In genomic region chr3:187150599-187150998, GRCh38 we compare ENCODE assay signal across 8 cellular contexts. TPM values are rescaled to one million over a fixed set of nuclear protein-coding genes. Genes with fewer than 3 reads are reported as not detected.
A peak's percentile ranks its signal among the peaks of the same experiment; 100 is the strongest.
DNase-seq lines count a peak whose midpoint lies in the region; ATAC-seq, FAIRE-seq and TF ChIP-seq lines count a peak whose summit lies in the region.

No MANE protein-coding gene starts in this region.

- DNase-seq in CD14-positive monocyte (ENCODE audit: low spot score) (no peak), M059J (ENCODE audit: low read depth) (peak; percentile 13), HepG2 (ENCODE audit: low spot score) (peak; percentile 34), thyroid gland (peak; percentile 29 to 36), epidermal melanocyte (ENCODE audit: insufficient read length, low spot score) (no peak), NCI-H2196 treated with DMSO at 0.1 percent for 48 hours (lab: John Stamatoyannopoulos, UW; ENCODE audit: unreplicated experiment) (no peak), NCI-H1694 (lab: John Stamatoyannopoulos, UW) (no peak)
- DNase-seq in activated CD8-positive, alpha-beta memory T cell treated with anti-CD3 and anti-CD28 coated beads, Interleukin-2, amount 10 ng/mL, durations not matched to agents 7 days and 5 days: peak; percentile 75

- H3K79me2 ChIP-seq in HepG2 (ENCODE audit: insufficient read depth, low read length): no peaks in the 10 kb centered on the region

- TF ChIP-seq EP300 in HepG2 (IDR thresholded peaks at IDR 0.05; ENCODE audit: low read depth in 2 of 2, low read length in 2 of 2) (no peak), HepG2 (CRISPR knock-in tag; IDR thresholded peaks at IDR 0.05; ENCODE audit: borderline replicate concordance) (no peak)

- H3K27me3 Mint-ChIP-seq in CD14-positive monocyte (ENCODE audit: low read depth in 3 of 3): peaks cover 2 to 7% (median 2%) of the 10 kb centered on the region in 3 donors
- H3K27me3 Mint-ChIP-seq in activated CD8-positive, alpha-beta memory T cell treated with anti-CD3 and anti-CD28 coated beads, Interleukin-2, amount 10 ng/mL, durations not matched to agents 7 days and 5 days: peaks cover 44% of the 10 kb centered on the region

- 0% methylated on average over 2 of the region's 2 CpGs for WGBS in HepG2 (ENCODE audit: low lambda C conversion rate)
- WGBS in thyroid gland, 2 donors: 83 to 85% methylated on average over 2 of the region's 2 CpGs

- H3K9me3 Mint-ChIP-seq in CD14-positive monocyte: peaks cover 4 to 16% (median 7%) of the 10 kb centered on the region in 7 donors
- H3K9me3 Mint-ChIP-seq in activated CD8-positive, alpha-beta memory T cell treated with anti-CD3 and anti-CD28 coated beads, Interleukin-2, amount 10 ng/mL, durations not matched to agents 7 days and 5 days (ENCODE audit: low read depth): peaks cover 4% of the 10 kb centered on the region

- no peaks in the 10 kb centered on the region for H3K36me3 Mint-ChIP-seq in CD14-positive monocyte
- peaks cover 6% of the 10 kb centered on the region for H3K36me3 Mint-ChIP-seq in activated CD8-positive, alpha-beta memory T cell treated with anti-CD3 and anti-CD28 coated beads, Interleukin-2, amount 10 ng/mL, durations not matched to agents 7 days and 5 days

- H2AFZ ChIP-seq in HepG2 (ENCODE audit: low read length): no peak overlapping the region

- H3K27me3 ChIP-seq in HepG2 (ENCODE audit: control insufficient read depth in 1 of 2, insufficient read depth in 2 of 2, low read length in 2 of 2): no peaks in the 10 kb centered on the region; a peak in 1 of 5 replicates
- no peaks in the 10 kb centered on the region for H3K27me3 ChIP-seq in thyroid gland

- TF ChIP-seq POLR2A in HepG2 (IDR thresholded peaks at IDR 0.05; ENCODE audit: insufficient read depth in 1 of 2, low read depth in 2 of 2, low read length in 2 of 2): no peak
- no peak for TF ChIP-seq POLR2A in thyroid gland (IDR thresholded peaks at IDR 0.05)

- no TSS peak for BruUV-seq in HepG2 (replicated peaks; lab: Mats Ljungman, UMichigan)

- no peak overlapping the region for H3K4me2 ChIP-seq in HepG2 (ENCODE audit: low read depth, low read length)

- peak overlapping the region in 1 of 7 donors; percentile 34 for H3K27ac Mint-ChIP-seq in CD14-positive monocyte
- H3K27ac Mint-ChIP-seq in activated CD8-positive, alpha-beta memory T cell treated with anti-CD3 and anti-CD28 coated beads, Interleukin-2, amount 10 ng/mL, durations not matched to agents 7 days and 5 days: no peak overlapping the region

- no peaks in the 10 kb centered on the region for H3K4me1 Mint-ChIP-seq in CD14-positive monocyte
- H3K4me1 Mint-ChIP-seq in activated CD8-positive, alpha-beta memory T cell treated with anti-CD3 and anti-CD28 coated beads, Interleukin-2, amount 10 ng/mL, durations not matched to agents 7 days and 5 days: no peaks in the 10 kb centered on the region

- H4K20me1 ChIP-seq in HepG2 (ENCODE audit: insufficient read depth, low read length): no peaks in the 10 kb centered on the region

- intact Hi-C loops in CD14-positive monocyte (cut with micrococcal nuclease): no loop called here
- intact Hi-C loops in HepG2 (cut with micrococcal nuclease; ENCODE audit: unreplicated experiment): loop anchor here (5.0 kb wide), 1 partner anchor 303 kb away; no protein-coding TSS in a partner anchor
- intact Hi-C loops in thyroid gland (cut with DNase I): no loop called here

- POLR2A ChIA-PET in HepG2 (lab: Yijun Ruan, JAX): interaction anchor here (1.6 kb wide), 1 partner anchor 323 kb away, joined by 3 read pairs; no protein-coding TSS in a partner anchor

- H3K4me3 ChIP-seq in HepG2 (replicated peaks in 1 of 3; ENCODE audit: insufficient read depth in 1 of 3, low read depth in 2 of 3, low read length in 3 of 3) (no peak overlapping the region), thyroid gland (replicated peaks in 1 of 3) (no peak overlapping the region)

- H3K27ac ChIP-seq in HepG2 (ENCODE audit: extremely low read length, insufficient read depth, low read length): no peak overlapping the region
- H3K27ac ChIP-seq in thyroid gland: no peak overlapping the region

- H3K36me3 ChIP-seq in HepG2 (replicated peaks in 1 of 2; ENCODE audit: control insufficient read depth in 1 of 2, insufficient read depth in 2 of 2, low read length in 2 of 2): no peaks in the 10 kb centered on the region
- no peaks in the 10 kb centered on the region for H3K36me3 ChIP-seq in thyroid gland

- TF ChIP-seq CTCF in CD14-positive monocyte (IDR thresholded peaks at IDR 0.05): peak; percentile 37
- TF ChIP-seq CTCF in HepG2 (CRISPR knock-in tag; IDR thresholded peaks at IDR 0.05): peak; percentile 68
- TF ChIP-seq CTCF in thyroid gland (IDR thresholded peaks at IDR 0.05): no peak

- no peaks in the 10 kb centered on the region for H3K4me1 ChIP-seq in HepG2 (ENCODE audit: insufficient read depth, low read length)
- no peaks in the 10 kb centered on the region for H3K4me1 ChIP-seq in thyroid gland

- in situ Hi-C loops in HepG2 (cut with HindIII; ENCODE audit: extremely low pct_ligation_motif_present, low pct_unique_long_range_greater_than_20kb): no loop called here

- CTCF ChIA-PET in activated CD8-positive, alpha-beta memory T cell treated with anti-CD3 and anti-CD28 coated beads, Interleukin-2, amount 10 ng/mL, durations not matched to agents 7 days and 5 days (lab: Charles Lee): interaction anchor here (0.6 to 6.1 kb wide), 20 partner anchors 9 to 323 kb away, joined by 3 to 78 read pairs (median 5); partner anchors contain the start of gene RPL39L
- CTCF ChIA-PET in HepG2 (lab: Yijun Ruan, JAX; ENCODE audit: low intra/inter-chr PET ratio, low total read pairs): no interaction called here

- no peak overlapping the region for H3K9ac ChIP-seq in HepG2 (ENCODE audit: insufficient read depth, low read depth, low read length)

- no peak for FAIRE-seq in HepG2 (lab: Jason Lieb, UNC)

- no peak for TF ChIP-seq RAD21 in HepG2 (CRISPR knock-in tag; IDR thresholded peaks at IDR 0.05)

- peak; percentile 63 for ATAC-seq in activated CD8-positive, alpha-beta memory T cell treated with anti-CD3 and anti-CD28 coated beads, Interleukin-2, amount 10 ng/mL, durations not matched to agents 7 days and 5 days
- peak; percentile 71 for ATAC-seq in HepG2

- H3K9me3 ChIP-seq in HepG2 (ENCODE audit: low read length) (peaks cover 3% of the 10 kb centered on the region; the same call in 1 of the 2 replicates), thyroid gland (no peaks in the 10 kb centered on the region)

- no peak overlapping the region for H3K4me3 Mint-ChIP-seq in CD14-positive monocyte
- no peak overlapping the region for H3K4me3 Mint-ChIP-seq in activated CD8-positive, alpha-beta memory T cell treated with anti-CD3 and anti-CD28 coated beads, Interleukin-2, amount 10 ng/mL, durations not matched to agents 7 days and 5 days

RNA-seq across cellular contexts. Expression of gene RPL39L, which starts 11.3 kb away (rescaled TPM):
- polyA plus RNA-seq in CD14-positive monocyte (1 to 10 TPM; 3.1 to 3.4 TPM), HepG2 (2011; rRNA removed) (not detected in 2 replicates)
- total RNA-seq in M059J (2014; rRNA removed; shearing (Covaris generic)): 41.1 and 44.1 TPM in 2 replicates
- total RNA-seq in activated CD8-positive, alpha-beta memory T cell treated with anti-CD3 and anti-CD28 coated beads, Interleukin-2, amount 10 ng/mL, durations not matched to agents 7 days and 5 days: 10 to 100 TPM; 17.8 to 25.0 TPM
- total RNA-seq in HepG2 (2016; rRNA removed; fragmentation: Illumina TruSeq; extraction: Trizol) (not detected in 2 replicates), thyroid gland (1 to 10 TPM; 6.0 to 8.6 (median 6.9) TPM)
- total RNA-seq in HepG2 (2016; cell fraction: cytosol; rRNA removed; fragmentation: Illumina TruSeq; extraction: Trizol; ENCODE audit: low read depth): not detected in 2 replicates
- not detected in 2 replicates for total RNA-seq in HepG2 (2016; cell fraction: insoluble cytoplasmic fraction; rRNA removed; fragmentation: Illumina TruSeq; extraction: Trizol)
- not detected in 2 replicates for total RNA-seq in HepG2 (2016; cell fraction: membrane; rRNA removed; fragmentation: Illumina TruSeq; extraction: Trizol)
- not detected in 2 replicates for total RNA-seq in HepG2 (2016; cell fraction: nucleus; rRNA removed; fragmentation: Illumina TruSeq; extraction: Trizol)
- not detected in 2 replicates for polyA plus RNA-seq in HepG2 (2011; cell fraction: cytosol; rRNA removed)
- polyA plus RNA-seq in HepG2 (2011; cell fraction: nucleus; rRNA removed): not detected in 2 replicates
- not detected in 2 replicates for polyA plus RNA-seq in HepG2 (2012)
- polyA plus RNA-seq in HepG2 (2016; cell fraction: cytosol; fragmentation: Illumina TruSeq; extraction: Trizol; ENCODE audit: low read depth): not detected in 2 replicates
- not detected in 2 replicates for polyA plus RNA-seq in HepG2 (2016; cell fraction: insoluble cytoplasmic fraction; fragmentation: Illumina TruSeq; extraction: Trizol; ENCODE audit: low read depth)
- not detected in 2 replicates for polyA plus RNA-seq in HepG2 (2016; cell fraction: membrane; fragmentation: Illumina TruSeq; extraction: Trizol; ENCODE audit: low read depth)
- polyA plus RNA-seq in HepG2 (2016; cell fraction: nucleus; fragmentation: Illumina TruSeq; extraction: Trizol; ENCODE audit: insufficient read depth, low read depth): not detected in 2 replicates
- polyA minus RNA-seq in HepG2 (2011; rRNA and poly(A)+ RNA removed; ENCODE audit: low replicate concordance): 9.3 TPM in 1 of 2 replicates, not detected in the other
- polyA minus RNA-seq in HepG2 (2011; cell fraction: cytosol; rRNA and poly(A)+ RNA removed): not detected in 2 replicates
- not detected in 2 replicates for polyA minus RNA-seq in HepG2 (2011; cell fraction: nucleus; rRNA and poly(A)+ RNA removed)

RNA-seq across cellular contexts. Expression of gene RTP1, which starts 46.7 kb away (rescaled TPM):
- polyA plus RNA-seq in CD14-positive monocyte: not detected
- total RNA-seq in M059J (2014; rRNA removed; shearing (Covaris generic)): not detected in 2 replicates
- total RNA-seq in activated CD8-positive, alpha-beta memory T cell treated with anti-CD3 and anti-CD28 coated beads, Interleukin-2, amount 10 ng/mL, durations not matched to agents 7 days and 5 days: not detected
- not detected in 2 replicates for total RNA-seq in HepG2 (2016; rRNA removed; fragmentation: Illumina TruSeq; extraction: Trizol)
- not detected in 2 replicates for total RNA-seq in HepG2 (2016; cell fraction: cytosol; rRNA removed; fragmentation: Illumina TruSeq; extraction: Trizol; ENCODE audit: low read depth)
- not detected in 2 replicates for total RNA-seq in HepG2 (2016; cell fraction: insoluble cytoplasmic fraction; rRNA removed; fragmentation: Illumina TruSeq; extraction: Trizol)
- total RNA-seq in HepG2 (2016; cell fraction: membrane; rRNA removed; fragmentation: Illumina TruSeq; extraction: Trizol): not detected in 2 replicates
- total RNA-seq in HepG2 (2016; cell fraction: nucleus; rRNA removed; fragmentation: Illumina TruSeq; extraction: Trizol): not detected in 2 replicates
- polyA plus RNA-seq in HepG2 (2011; rRNA removed): not detected in 2 replicates
- polyA plus RNA-seq in HepG2 (2011; cell fraction: cytosol; rRNA removed): not detected in 2 replicates
- polyA plus RNA-seq in HepG2 (2011; cell fraction: nucleus; rRNA removed): not detected in 2 replicates
- not detected in 2 replicates for polyA plus RNA-seq in HepG2 (2012)
- polyA plus RNA-seq in HepG2 (2016; cell fraction: cytosol; fragmentation: Illumina TruSeq; extraction: Trizol; ENCODE audit: low read depth): not detected in 2 replicates
- not detected in 2 replicates for polyA plus RNA-seq in HepG2 (2016; cell fraction: insoluble cytoplasmic fraction; fragmentation: Illumina TruSeq; extraction: Trizol; ENCODE audit: low read depth)
- not detected in 2 replicates for polyA plus RNA-seq in HepG2 (2016; cell fraction: membrane; fragmentation: Illumina TruSeq; extraction: Trizol; ENCODE audit: low read depth)
- polyA plus RNA-seq in HepG2 (2016; cell fraction: nucleus; fragmentation: Illumina TruSeq; extraction: Trizol; ENCODE audit: insufficient read depth, low read depth): not detected in 2 replicates
- not detected in 2 replicates for polyA minus RNA-seq in HepG2 (2011; rRNA and poly(A)+ RNA removed; ENCODE audit: low replicate concordance)
- polyA minus RNA-seq in HepG2 (2011; cell fraction: cytosol; rRNA and poly(A)+ RNA removed): not detected in 2 replicates
- not detected in 2 replicates for polyA minus RNA-seq in HepG2 (2011; cell fraction: nucleus; rRNA and poly(A)+ RNA removed)
- not detected for total RNA-seq in thyroid gland

Comparison
In these comparisons a context has a peak if more than half of its experiments do, and no peak if none do; other contexts are left out.
1. DNase-seq: peak in M059J (single experiment), activated CD8-positive, alpha-beta memory T cell treated with anti-CD3 and anti-CD28 coated beads, Interleukin-2, amount 10 ng/mL, durations not matched to agents 7 days and 5 days (single experiment), HepG2 (single experiment) and thyroid gland (2 of 2); none in CD14-positive monocyte (single experiment), epidermal melanocyte (single experiment), NCI-H2196 treated with DMSO at 0.1 percent for 48 hours (single experiment) and NCI-H1694 (single experiment).
2. CTCF ChIP-seq: peak in CD14-positive monocyte (single experiment) and HepG2 (single experiment); none in thyroid gland (0 of 6).